9 cellular contexts compared by ENCODE assay signal in the genomic region with DNA sequence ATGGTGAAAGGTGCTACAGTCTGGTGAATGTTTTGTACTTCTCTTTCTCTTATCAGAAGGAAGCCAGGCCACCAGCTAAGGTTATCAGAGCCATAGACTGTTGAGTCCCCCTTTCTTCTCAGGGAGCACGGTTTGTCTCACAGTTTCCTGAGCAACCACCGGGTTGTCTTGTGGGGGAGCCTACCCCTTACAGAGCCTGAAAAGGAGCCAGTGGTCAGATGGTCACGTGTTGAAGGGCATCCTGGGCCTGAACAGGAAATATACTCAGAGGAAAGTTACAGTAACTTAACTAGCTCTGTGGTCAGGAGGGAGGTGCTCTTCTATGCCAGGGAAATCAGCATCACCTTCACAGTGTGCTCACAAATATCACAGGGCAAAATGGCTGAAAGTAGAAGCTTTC. TPM values are rescaled to one million over a fixed set of nuclear protein-coding genes. Genes with fewer than 3 reads are reported as not detected.
DNase-seq lines count a peak whose midpoint lies in the region; ATAC-seq and TF ChIP-seq lines count a peak whose summit lies in the region.
"Had no signal": no experiment of that assay in that cellular context is flagged by ENCODE, and none has a peak within 500 bp of the region (broad histone marks: within the 10 kb centered on the region; RNA-seq: fewer than 3 reads in every experiment).

No MANE protein-coding gene starts in this region.

- H3K23me2 ChIP-seq in H9 (ENCODE audit: insufficient read length, low read depth, low read length, poor library complexity, severe bottlenecking), result no peaks in the 10 kb centered on the region

- H4K8ac ChIP-seq in H9 (replicated peaks; ENCODE audit: insufficient read length, low read depth, low read length), result no peak overlapping the region

- no peak overlapping the region for H3K4me3 Mint-ChIP-seq in H9

- no peak overlapping the region for H3K9ac ChIP-seq in H9 (ENCODE audit: extremely low read depth, insufficient read length, low read length)

- no peaks in the 10 kb centered on the region for H3K27me3 ChIP-seq in GM06990 (replicated peaks; ENCODE audit: control insufficient read depth, insufficient read depth, low read length)
- H3K27me3 ChIP-seq in H9 (ENCODE audit: insufficient read depth, low read length), result no peaks in the 10 kb centered on the region

- no peaks in the 10 kb centered on the region for H3K9me3 ChIP-seq in KOPT-K1 (ENCODE audit: insufficient read depth, low read length, poor library complexity, severe bottlenecking)
- H3K9me3 ChIP-seq in H9 (ENCODE audit: control insufficient read depth, low read depth, low read length), result no peaks in the 10 kb centered on the region

- H3K56ac ChIP-seq in H9 (ENCODE audit: insufficient read length, low read depth, low read length), result no peak overlapping the region

- no peak overlapping the region for H2BK5ac ChIP-seq in H9 (ENCODE audit: insufficient read length, low read length)

- H3K36me3 Mint-ChIP-seq in activated naive CD4-positive, alpha-beta T cell treated with anti-CD3 and anti-CD28 coated beads, Interleukin-2, amount 50 U/mL, for 72 hours, result peaks cover 48 to 82% of the 10 kb centered on the region in 2 donors
- H3K36me3 Mint-ChIP-seq in H9 (ENCODE audit: insufficient read depth in 1 of 3, low read depth in 3 of 3), result 0 out of 7 replicates have a peak, but pooled peaks cover 0 to 5% (median 0%) of the 10 kb centered on the region in 3 experiments

- ATAC-seq in GM21576 (IDR thresholded peaks at IDR 0.05; ENCODE audit: unreplicated experiment), result peak; percentile 96
- peak; percentile 71 to 85 for ATAC-seq in activated naive CD4-positive, alpha-beta T cell treated with anti-CD3 and anti-CD28 coated beads, Interleukin-2, amount 50 U/mL, for 72 hours

- no peak for TF ChIP-seq CTCF in GM06990 (IDR thresholded peaks at IDR 0.05; ENCODE audit: insufficient read depth, low read length, poor library complexity, severe bottlenecking)
- no peak for TF ChIP-seq CTCF in H9 (conservative IDR thresholded peaks at IDR 0.05)

- no peak overlapping the region for H2BK120ac ChIP-seq in H9 (ENCODE audit: low read depth, low read length, poor library complexity, severe bottlenecking)

- H3K27ac ChIP-seq in KOPT-K1 (ENCODE audit: low read depth, low read length, poor library complexity, severe bottlenecking) (peak overlapping the region; percentile 87), H9 (ENCODE audit: insufficient read length, low read depth, low read length) (no peak overlapping the region)

- H3K9me3 Mint-ChIP-seq in activated naive CD4-positive, alpha-beta T cell treated with anti-CD3 and anti-CD28 coated beads, Interleukin-2, amount 50 U/mL, for 72 hours, result peaks cover 4 to 20% of the 10 kb centered on the region in 2 donors
- H3K9me3 Mint-ChIP-seq in H9, result no peaks in the 10 kb centered on the region

- no peak overlapping the region for H3K14ac ChIP-seq in H9 (ENCODE audit: insufficient read depth, low read length)

- no peaks in the 10 kb centered on the region for H4K20me1 ChIP-seq in H9 (ENCODE audit: control insufficient read depth, insufficient read depth, insufficient read length)

- peaks cover 40 to 46% of the 10 kb centered on the region in 2 experiments for H3K4me1 Mint-ChIP-seq in H9

- no peak overlapping the region for H3K4me3 ChIP-seq in GM06990 (replicated peaks; ENCODE audit: low read depth, low read length)

- H3K23ac ChIP-seq in H9 (ENCODE audit: insufficient read length, low read depth, low read length), result no peak overlapping the region

- H2BK15ac ChIP-seq in H9 (ENCODE audit: low read depth, low read length), result no peak overlapping the region

- H3K18ac ChIP-seq in H9 (ENCODE audit: insufficient read length, low read depth, low read length), result no peak overlapping the region

- no peak overlapping the region for H3K4me2 ChIP-seq in H9 (ENCODE audit: insufficient read depth, insufficient read length, low read length)

- no peak overlapping the region for H2AFZ ChIP-seq in H9 (ENCODE audit: low read length)

- DNase-seq in GM06990 (ENCODE audit: extremely low read depth, insufficient read length) (peak; percentile 42), nucleus accumbens (lab: John Stamatoyannopoulos, UW) (no peak), NCI-H345 (lab: John Stamatoyannopoulos, UW) (no peak), H9 (no peak)
- DNase-seq in activated naive CD4-positive, alpha-beta T cell treated with anti-CD3 and anti-CD28 coated beads, Interleukin-2, amount 50 U/mL, for 72 hours (ENCODE audit: low spot score in 2 of 2), result peak in 1 of 2 donors; percentile 84
- DNase-seq in stimulated activated CD8-positive, alpha-beta memory T cell treated with anti-CD3 and anti-CD28 coated beads, Interleukin-7, amount 100 ng/mL, for 48 hours (ENCODE audit: extremely low read depth in 1 of 2, low read depth in 1 of 2), result peak; percentile 41 to 73

- peaks cover 10% of the 10 kb centered on the region; the same call in 1 of the 2 replicates for H3K4me1 ChIP-seq in H9 (ENCODE audit: insufficient read depth, low read length)

- no peaks in the 10 kb centered on the region for H3K27me3 Mint-ChIP-seq in H9 (ENCODE audit: low read depth)

- H2BK12ac ChIP-seq in H9 (ENCODE audit: insufficient read length, low read depth, low read length), result no peak overlapping the region

- H2BK20ac ChIP-seq in H9 (ENCODE audit: low read depth, low read length, poor library complexity, severe bottlenecking), result no peak overlapping the region

- no peaks in the 10 kb centered on the region for H3K79me2 ChIP-seq in H9 (ENCODE audit: insufficient read depth, low read length)

- H3K27ac Mint-ChIP-seq in activated naive CD4-positive, alpha-beta T cell treated with anti-CD3 and anti-CD28 coated beads, Interleukin-2, amount 50 U/mL, for 72 hours, result peak overlapping the region; percentile 98 to 99
- H3K27ac Mint-ChIP-seq in H9, result no peak overlapping the region

- no peak overlapping the region for H3K4ac ChIP-seq in H9 (ENCODE audit: low read depth, low read length)

- H2AK5ac ChIP-seq in H9 (ENCODE audit: insufficient read length, low read length), result no peak overlapping the region

- H3T11ph ChIP-seq in H9 (ENCODE audit: low read length), result no peak overlapping the region

- H3K36me3 ChIP-seq in GM06990 (ENCODE audit: control insufficient read depth, insufficient read depth, low read length) (no peaks in the 10 kb centered on the region), KOPT-K1 (ENCODE audit: insufficient read depth, low read length) (peaks cover 32% of the 10 kb centered on the region)

- no peaks in the 10 kb centered on the region for H3K79me1 ChIP-seq in H9 (ENCODE audit: insufficient read depth, low read depth, low read length, poor library complexity, severe bottlenecking)

- no peak overlapping the region for H4K5ac ChIP-seq in H9 (ENCODE audit: insufficient read length, low read depth, low read length)

- H4K91ac ChIP-seq in H9 (ENCODE audit: insufficient read length, low read depth, low read length), result no peak overlapping the region

- no CpG with 5 or more reads among the region's 3 CpGs for WGBS in H9 (ENCODE audit: extremely low coverage, insufficient read length, low lambda C conversion rate)

RNA-seq across cellular contexts. Expression of gene CD28, which starts 11.6 kb away (rescaled TPM):
- total RNA-seq in activated naive CD4-positive, alpha-beta T cell treated with anti-CD3 and anti-CD28 coated beads, Interleukin-2, amount 50 U/mL, for 72 hours, result 100 to 1,000 TPM; 159 to 191 TPM
- total RNA-seq in H9 (2021), result not detected in 2 replicates
- total RNA-seq: bronchial epithelial cell had no signal

Comparison
In these comparisons a context has a peak if more than half of its experiments do, and no peak if none do; other contexts are left out.
1. DNase-seq: peak in GM06990 (single experiment) and stimulated activated CD8-positive, alpha-beta memory T cell treated with anti-CD3 and anti-CD28 coated beads, Interleukin-7, amount 100 ng/mL, for 48 hours (2 of 2); none in nucleus accumbens (0 of 56), NCI-H345 (single experiment) and H9 (single experiment).
2. H3K27ac Mint-ChIP-seq: peak in activated naive CD4-positive, alpha-beta T cell treated with anti-CD3 and anti-CD28 coated beads, Interleukin-2, amount 50 U/mL, for 72 hours (2 of 2); none in H9 (0 of 3).
3. RNA of gene CD28, which starts 11.6 kb away (total RNA-seq): 159 to 191 TPM in activated naive CD4-positive, alpha-beta T cell treated with anti-CD3 and anti-CD28 coated beads, Interleukin-2, amount 50 U/mL, for 72 hours; not detected in H9; every median in the first group is over 100 times any median in the second.